Comparison of ENCODE assay signal across 1 cellular context in genomic region chr2:149388120-149388816, GRCh38.
TF ChIP-seq lines count a peak whose summit lies in the region.

No MANE protein-coding gene starts in this region.

TF ChIP-seq in SK-N-SH, 30 proteins besides CTCF, POLR2A, EP300 and RAD21 (continued from another document):
- no peak for TF ChIP-seq REST (IDR thresholded peaks at IDR 0.05; ENCODE audit: low read depth, low read length)
